7 cellular contexts compared by ENCODE assay signal in genomic region chr11:19259487-19260345, GRCh38. TPM values are rescaled to one million over a fixed set of nuclear protein-coding genes. Genes with fewer than 3 reads are reported as not detected.
A peak's percentile ranks its signal among the peaks of the same experiment; 100 is the strongest.
DNase-seq lines count a peak whose midpoint lies in the region; TF ChIP-seq lines count a peak whose summit lies in the region.

No MANE protein-coding gene starts in this region.

- no peaks in the 10 kb centered on the region for H3K4me1 Mint-ChIP-seq in HFFc6 (ENCODE audit: low read depth)
- H3K4me1 Mint-ChIP-seq in activated CD4-positive, alpha-beta memory T cell treated with anti-CD3 and anti-CD28 coated beads for 36 hours (ENCODE audit: low read depth): no peaks in the 10 kb centered on the region
- H3K4me1 Mint-ChIP-seq in mesothelial cell of epicardium: no peaks in the 10 kb centered on the region

- peaks cover 12% of the 10 kb centered on the region for H3K27me3 Mint-ChIP-seq in HFFc6 (ENCODE audit: insufficient read depth)
- H3K27me3 Mint-ChIP-seq in activated CD4-positive, alpha-beta memory T cell treated with anti-CD3 and anti-CD28 coated beads for 36 hours: no peaks in the 10 kb centered on the region
- peaks cover 3% of the 10 kb centered on the region for H3K27me3 Mint-ChIP-seq in mesothelial cell of epicardium (ENCODE audit: low read depth)

- DNase-seq in GM10248 (ENCODE audit: extremely low spot score) (peak; percentile 73), HFFc6 (peak; percentile 52), NCI-H2227 treated with DMSO at 0.1 percent for 48 hours (lab: John Stamatoyannopoulos, UW) (peak; percentile 43), mesothelial cell of epicardium (ENCODE audit: low spot score in 2 of 2, unreplicated experiment in 2 of 2) (peak in 1 of 2 experiments; percentile 76)
- peak; percentile 76 for DNase-seq in activated CD4-positive, alpha-beta memory T cell treated with anti-CD3 and anti-CD28 coated beads for 36 hours
- peak; percentile 45 for DNase-seq in effector CD4-positive, alpha-beta T cell
- DNase-seq in stimulated activated CD8-positive, alpha-beta memory T cell treated with anti-CD3 and anti-CD28 coated beads, Interleukin-4, amount 100 ng/mL, for 1 hour (ENCODE audit: low read depth in 2 of 2, low spot score in 1 of 2): peak; percentile 22 to 39

- H3K4me3 Mint-ChIP-seq in HFFc6: peak overlapping the region; percentile 64
- no peak overlapping the region for H3K4me3 Mint-ChIP-seq in activated CD4-positive, alpha-beta memory T cell treated with anti-CD3 and anti-CD28 coated beads for 36 hours
- H3K4me3 Mint-ChIP-seq in mesothelial cell of epicardium: no peak overlapping the region

- POLR2A ChIA-PET in GM10248 (lab: Yijun Ruan, JAX): no interaction called here
- POLR2A ChIA-PET in activated CD4-positive, alpha-beta memory T cell treated with anti-CD3 and anti-CD28 coated beads for 36 hours (lab: Charles Lee): no interaction called here

- H3K9me3 Mint-ChIP-seq in HFFc6: no peaks in the 10 kb centered on the region
- peaks cover 3% of the 10 kb centered on the region for H3K9me3 Mint-ChIP-seq in activated CD4-positive, alpha-beta memory T cell treated with anti-CD3 and anti-CD28 coated beads for 36 hours
- H3K9me3 Mint-ChIP-seq in mesothelial cell of epicardium: peaks cover 4% of the 10 kb centered on the region

- CTCF ChIA-PET in GM10248 (lab: Yijun Ruan, JAX): interaction anchor here (0.7 to 7.8 kb wide), 42 partner anchors 9 to 642 kb away, joined by 3 to 66 read pairs (median 4); no protein-coding TSS in a partner anchor
- CTCF ChIA-PET in activated CD4-positive, alpha-beta memory T cell treated with anti-CD3 and anti-CD28 coated beads for 36 hours (lab: Charles Lee): interaction anchor here (0.6 to 2.5 kb wide), 30 partner anchors 8 to 647 kb away, joined by 3 to 27 read pairs (median 4); partner anchors contain the start of gene E2F8

- H3K27ac Mint-ChIP-seq in HFFc6 (no peak overlapping the region), mesothelial cell of epicardium (no peak overlapping the region)
- H3K27ac Mint-ChIP-seq in activated CD4-positive, alpha-beta memory T cell treated with anti-CD3 and anti-CD28 coated beads for 36 hours: no peak overlapping the region

- H3K36me3 Mint-ChIP-seq in HFFc6 (ENCODE audit: low read depth) (no peaks in the 10 kb centered on the region), mesothelial cell of epicardium (no peaks in the 10 kb centered on the region)
- H3K36me3 Mint-ChIP-seq in activated CD4-positive, alpha-beta memory T cell treated with anti-CD3 and anti-CD28 coated beads for 36 hours: no peaks in the 10 kb centered on the region

- TF ChIP-seq CTCF in GM10248 (IDR thresholded peaks at IDR 0.05; ENCODE audit: control extremely low read depth, extremely low read depth, low read depth, missing control alignments) (peak; percentile 93), HFFc6 (IDR thresholded peaks at IDR 0.05) (peak; percentile 97), mesothelial cell of epicardium (IDR thresholded peaks at IDR 0.05; ENCODE audit: unreplicated experiment) (peak; percentile 89)

- intact Hi-C loops in activated CD4-positive, alpha-beta memory T cell treated with anti-CD3 and anti-CD28 coated beads for 36 hours (cut with micrococcal nuclease): loop anchor here (1.0 to 2.0 kb wide), 3 partner anchors 18 to 294 kb away; no protein-coding TSS in a partner anchor

RNA-seq across cellular contexts. Expression of gene E2F8, which starts 19.0 kb away (rescaled TPM):
- total RNA-seq in HFFc6 (2021; fragmentation: NEBNext Ultra II Directional; extraction: Animal tissue kit (Norgen Biotek cat#: 25700)): 1 to 10 TPM; 1.5 to 4.3 (median 3.4) TPM
- 10 to 100 TPM; 16.0 to 16.5 TPM for total RNA-seq in activated CD4-positive, alpha-beta memory T cell treated with anti-CD3 and anti-CD28 coated beads for 36 hours
- total RNA-seq in mesothelial cell of epicardium: 5.2 to 6.1 TPM (median 5.6 TPM) in 3 replicates

RNA-seq across cellular contexts. Expression of gene CSRP3, which starts 57.9 kb away (rescaled TPM):
- not detected for total RNA-seq in HFFc6 (2021; fragmentation: NEBNext Ultra II Directional; extraction: Animal tissue kit (Norgen Biotek cat#: 25700))
- not detected for total RNA-seq in activated CD4-positive, alpha-beta memory T cell treated with anti-CD3 and anti-CD28 coated beads for 36 hours
- not detected in 3 replicates for total RNA-seq in mesothelial cell of epicardium
